Comparison of ENCODE assay signal across 8 cellular contexts in the genomic region with DNA sequence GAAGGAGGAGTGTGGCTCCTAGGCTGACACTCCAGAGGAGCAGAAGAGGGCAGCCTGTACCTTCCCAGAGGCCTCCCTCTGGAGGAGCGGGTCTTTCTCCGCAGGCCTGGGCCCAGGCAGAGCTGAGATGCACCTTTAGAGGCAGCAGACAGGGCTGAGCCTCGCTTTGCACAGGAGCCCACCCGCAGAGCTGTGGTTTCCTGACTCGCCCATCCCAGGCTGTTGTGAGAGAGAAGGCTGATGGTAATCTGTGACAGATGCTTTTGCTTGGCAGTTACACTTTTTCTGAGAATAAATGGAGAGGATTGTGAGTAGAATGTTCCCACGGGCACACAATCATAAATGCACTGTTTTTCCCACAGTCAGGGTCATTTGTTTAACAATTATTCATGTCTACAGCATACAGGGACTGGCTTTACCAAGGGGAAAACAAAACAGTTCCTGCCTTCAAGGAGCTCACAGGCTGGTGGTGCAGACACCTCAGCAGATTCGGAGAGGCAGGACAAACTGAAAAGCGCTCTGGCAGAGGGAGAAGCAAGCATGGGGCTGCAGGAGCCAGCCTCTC. TPM values are rescaled to one million over a fixed set of nuclear protein-coding genes. Genes with fewer than 3 reads are reported as not detected.
DNase-seq lines count a peak whose midpoint lies in the region; ATAC-seq and TF ChIP-seq lines count a peak whose summit lies in the region.

No MANE protein-coding gene starts in this region.

- H3K36me3 ChIP-seq in Peyer's patch, result no peaks in the 10 kb centered on the region

- H3K9me3 ChIP-seq in Peyer's patch, result no peaks in the 10 kb centered on the region

- DNase-seq in Daoy (ENCODE audit: low read depth) (peak; percentile 91), Peyer's patch (peak in 2 of 3 donors; percentile 72 to 88), left ventricle myocardium superior (no peak), HuH-7.5 (ENCODE audit: low spot score) (no peak)
- DNase-seq in activated effector memory CD4-positive, alpha-beta T cell treated with Interleukin-2 at 50 U/mL for 16 hours, result peak; percentile 83
- peak; percentile 71 for DNase-seq in stimulated activated CD8-positive, alpha-beta memory T cell treated with anti-CD3 and anti-CD28 coated beads, Interleukin-4, amount 100 ng/mL, for 24 hours (ENCODE audit: low read depth)

- no peaks in the 10 kb centered on the region for H3K27me3 ChIP-seq in Peyer's patch

- peak overlapping the region in 1 of 4 donors; percentile 9 for H3K4me3 ChIP-seq in Peyer's patch

- ATAC-seq in HG02798 (IDR thresholded peaks at IDR 0.05; ENCODE audit: poor library complexity, unreplicated experiment), result peak; percentile 42
- peak; percentile 35 for ATAC-seq in left ventricle myocardium superior
- no peak for ATAC-seq in GM19328 (IDR thresholded peaks at IDR 0.05; ENCODE audit: unreplicated experiment)

- peaks cover 0 to 22% (median 11%) of the 10 kb centered on the region in 4 donors for H3K4me1 ChIP-seq in Peyer's patch

- H3K27ac ChIP-seq in Peyer's patch, result peak overlapping the region; percentile 30 to 70 (median 59)

- no peak for TF ChIP-seq POLR2A in Peyer's patch (IDR thresholded peaks at IDR 0.05)

- TF ChIP-seq CTCF in Peyer's patch (IDR thresholded peaks at IDR 0.05), result no peak

- intact Hi-C loops in left ventricle myocardium superior (cut with micrococcal nuclease), result no loop called here

RNA-seq across cellular contexts. Expression of gene EVL, which starts 13.9 kb away (rescaled TPM):
- 18.6 and 40.1 TPM in 2 replicates for total RNA-seq in Daoy (2014; rRNA removed; shearing (Covaris generic))
- total RNA-seq in Peyer's patch (100 to 1,000 TPM in 2 of 4 donors, 10 to 100 TPM in 2; 44.9 to 409 (median 110) TPM), left ventricle myocardium superior (54.4 TPM)

Comparison
In these comparisons a context has a peak if more than half of its experiments do, and no peak if none do; other contexts are left out.
1. DNase-seq: peak in Daoy (single experiment), Peyer's patch (2 of 3), activated effector memory CD4-positive, alpha-beta T cell treated with Interleukin-2 at 50 U/mL for 16 hours (single experiment) and stimulated activated CD8-positive, alpha-beta memory T cell treated with anti-CD3 and anti-CD28 coated beads, Interleukin-4, amount 100 ng/mL, for 24 hours (single experiment); none in left ventricle myocardium superior (single experiment) and HuH-7.5 (single experiment).